13 cellular contexts compared by ENCODE assay signal in the genomic region with DNA sequence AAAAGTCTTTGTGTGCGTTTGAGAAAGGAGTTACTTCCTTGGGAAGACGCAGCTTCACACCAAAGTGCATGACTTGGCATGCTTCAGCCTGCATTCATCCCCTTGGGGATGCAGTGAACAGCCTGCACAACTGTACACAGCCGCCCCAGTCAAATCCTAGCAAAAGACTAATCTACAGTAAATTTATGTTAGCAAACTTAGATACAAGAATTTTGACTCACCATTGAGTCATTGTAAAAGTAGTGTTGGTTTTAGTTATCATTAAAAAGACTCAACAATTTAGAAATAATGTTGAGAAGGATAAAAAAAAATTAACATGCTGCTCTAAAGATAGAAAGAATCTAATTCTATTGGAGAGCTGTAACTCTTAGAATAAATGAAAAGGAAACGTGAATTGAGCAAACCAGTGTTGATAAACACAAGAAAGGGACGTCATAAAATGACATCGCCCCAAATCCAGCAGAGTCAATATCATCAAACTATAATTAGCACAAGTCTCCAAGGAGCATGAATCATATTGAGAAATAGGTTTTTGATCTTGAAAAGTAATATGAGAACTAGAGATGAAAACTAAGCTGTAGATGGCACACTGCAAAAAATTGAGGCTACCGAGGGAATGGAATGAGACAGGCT. TPM values are rescaled to one million over a fixed set of nuclear protein-coding genes. Genes with fewer than 3 reads are reported as not detected.
DNase-seq lines count a peak whose midpoint lies in the region; ATAC-seq and TF ChIP-seq lines count a peak whose summit lies in the region.
"Had no signal": no experiment of that assay in that cellular context is flagged by ENCODE, and none has a peak within 500 bp of the region (broad histone marks: within the 10 kb centered on the region; RNA-seq: fewer than 3 reads in every experiment).

No MANE protein-coding gene starts in this region.

- H3K9me3 ChIP-seq in tibial artery, result peaks cover 7 to 17% (median 16%) of the 10 kb centered on the region in 3 donors

- H3K4me3 ChIP-seq in fibroblast of the aortic adventitia (ENCODE audit: low read depth, low read length), result no peak overlapping the region
- H3K4me3 ChIP-seq in tibial artery, result no peak overlapping the region

- DNase-seq in Right ventricle myocardium inferior (ENCODE audit: missing footprints) (no peak), cardiac septum (ENCODE audit: low spot score) (no peak), fibroblast of the aortic adventitia (ENCODE audit: low read depth) (peak; percentile 92), tibial artery (peak in 1 of 2 donors; percentile 34), GM10248 (ENCODE audit: extremely low spot score) (no peak)
- DNase-seq: activated naive CD4-positive, alpha-beta T cell; endodermal cell; NCI-H1930 had no signal

- H3K27me3 ChIP-seq in tibial artery, result no peaks in the 10 kb centered on the region

- H3K4me1 ChIP-seq in tibial artery, result peaks cover 0 to 28% (median 7%) of the 10 kb centered on the region in 4 donors

- peak; percentile 43 for ATAC-seq in Right ventricle myocardium inferior
- ATAC-seq in SK-N-SH treated with all-trans-retinoic acid at 6 μM for 48 hours, result peak; percentile 53; the same call in 2 of the 3 replicates
- ATAC-seq in HG02588 (IDR thresholded peaks at IDR 0.05; ENCODE audit: unreplicated experiment), result no peak
- no peak for ATAC-seq in HG02884 (IDR thresholded peaks at IDR 0.05; ENCODE audit: unreplicated experiment)
- ATAC-seq: Panc1 had no signal

- H3K27ac ChIP-seq in tibial artery, result peak overlapping the region; percentile 12 to 69
- H3K27ac ChIP-seq: VCaP had no signal

- intact Hi-C loops in Right ventricle myocardium inferior (cut with DNase I) (no loop called here), cardiac septum (cut with DNase I) (no loop called here), tibial artery (cut with DNase I; ENCODE audit: low total_unique reads) (loop anchor here (10.0 kb wide), 1 partner anchor 833 kb away; no protein-coding TSS in a partner anchor)

- TF ChIP-seq CTCF in fibroblast of the aortic adventitia (IDR thresholded peaks at IDR 0.05; ENCODE audit: insufficient read depth, low read length) (no peak), tibial artery (IDR thresholded peaks at IDR 0.05) (no peak), GM10248 (IDR thresholded peaks at IDR 0.05; ENCODE audit: control extremely low read depth, extremely low read depth, low read depth, missing control alignments) (no peak)

- no peaks in the 10 kb centered on the region for H3K36me3 ChIP-seq in tibial artery

- POLR2A ChIA-PET in GM10248 (lab: Yijun Ruan, JAX), result no interaction called here

- CTCF ChIA-PET in GM10248 (lab: Yijun Ruan, JAX), result interaction anchor here (1.2 to 1.8 kb wide), 2 partner anchors 10 to 11 kb away, joined by 3 to 4 read pairs; no protein-coding TSS in a partner anchor

TF ChIP-seq in SK-N-SH treated with all-trans-retinoic acid at 6 μM for 48 hours, 23 proteins besides CTCF, POLR2A, EP300 and RAD21 (continues in another document):
- TF ChIP-seq, protein P1, sequence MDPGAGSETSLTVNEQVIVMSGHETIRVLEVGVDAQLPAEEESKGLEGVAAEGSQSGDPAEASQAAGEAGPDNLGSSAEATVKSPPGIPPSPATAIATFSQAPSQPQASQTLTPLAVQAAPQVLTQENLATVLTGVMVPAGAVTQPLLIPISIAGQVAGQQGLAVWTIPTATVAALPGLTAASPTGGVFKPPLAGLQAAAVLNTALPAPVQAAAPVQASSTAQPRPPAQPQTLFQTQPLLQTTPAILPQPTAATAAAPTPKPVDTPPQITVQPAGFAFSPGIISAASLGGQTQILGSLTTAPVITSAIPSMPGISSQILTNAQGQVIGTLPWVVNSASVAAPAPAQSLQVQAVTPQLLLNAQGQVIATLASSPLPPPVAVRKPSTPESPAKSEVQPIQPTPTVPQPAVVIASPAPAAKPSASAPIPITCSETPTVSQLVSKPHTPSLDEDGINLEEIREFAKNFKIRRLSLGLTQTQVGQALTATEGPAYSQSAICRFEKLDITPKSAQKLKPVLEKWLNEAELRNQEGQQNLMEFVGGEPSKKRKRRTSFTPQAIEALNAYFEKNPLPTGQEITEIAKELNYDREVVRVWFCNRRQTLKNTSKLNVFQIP (CRISPR knock-in tag; IDR thresholded peaks at IDR 0.05; ENCODE audit: borderline replicate concordance, low read depth), result no peak
- TF ChIP-seq RARB (CRISPR knock-in tag; IDR thresholded peaks at IDR 0.05), result no peak
- no peak for TF ChIP-seq TOX (CRISPR knock-in tag; IDR thresholded peaks at IDR 0.05; ENCODE audit: borderline replicate concordance)
- no peak for TF ChIP-seq ZNF565 (CRISPR knock-in tag; conservative IDR thresholded peaks at IDR 0.05; ENCODE audit: low read depth)
- no peak for TF ChIP-seq ZFP3 (CRISPR knock-in tag; IDR thresholded peaks at IDR 0.05)
- TF ChIP-seq BACH2 (CRISPR knock-in tag; IDR thresholded peaks at IDR 0.05; ENCODE audit: borderline replicate concordance), result no peak
- TF ChIP-seq, protein P2, sequence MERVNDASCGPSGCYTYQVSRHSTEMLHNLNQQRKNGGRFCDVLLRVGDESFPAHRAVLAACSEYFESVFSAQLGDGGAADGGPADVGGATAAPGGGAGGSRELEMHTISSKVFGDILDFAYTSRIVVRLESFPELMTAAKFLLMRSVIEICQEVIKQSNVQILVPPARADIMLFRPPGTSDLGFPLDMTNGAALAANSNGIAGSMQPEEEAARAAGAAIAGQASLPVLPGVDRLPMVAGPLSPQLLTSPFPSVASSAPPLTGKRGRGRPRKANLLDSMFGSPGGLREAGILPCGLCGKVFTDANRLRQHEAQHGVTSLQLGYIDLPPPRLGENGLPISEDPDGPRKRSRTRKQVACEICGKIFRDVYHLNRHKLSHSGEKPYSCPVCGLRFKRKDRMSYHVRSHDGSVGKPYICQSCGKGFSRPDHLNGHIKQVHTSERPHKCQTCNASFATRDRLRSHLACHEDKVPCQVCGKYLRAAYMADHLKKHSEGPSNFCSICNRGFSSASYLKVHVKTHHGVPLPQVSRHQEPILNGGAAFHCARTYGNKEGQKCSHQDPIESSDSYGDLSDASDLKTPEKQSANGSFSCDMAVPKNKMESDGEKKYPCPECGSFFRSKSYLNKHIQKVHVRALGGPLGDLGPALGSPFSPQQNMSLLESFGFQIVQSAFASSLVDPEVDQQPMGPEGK (CRISPR knock-in tag; IDR thresholded peaks at IDR 0.05; ENCODE audit: borderline replicate concordance), result no peak
- no peak for TF ChIP-seq GLIS3 (CRISPR knock-in tag; IDR thresholded peaks at IDR 0.05)
- TF ChIP-seq, protein P3, sequence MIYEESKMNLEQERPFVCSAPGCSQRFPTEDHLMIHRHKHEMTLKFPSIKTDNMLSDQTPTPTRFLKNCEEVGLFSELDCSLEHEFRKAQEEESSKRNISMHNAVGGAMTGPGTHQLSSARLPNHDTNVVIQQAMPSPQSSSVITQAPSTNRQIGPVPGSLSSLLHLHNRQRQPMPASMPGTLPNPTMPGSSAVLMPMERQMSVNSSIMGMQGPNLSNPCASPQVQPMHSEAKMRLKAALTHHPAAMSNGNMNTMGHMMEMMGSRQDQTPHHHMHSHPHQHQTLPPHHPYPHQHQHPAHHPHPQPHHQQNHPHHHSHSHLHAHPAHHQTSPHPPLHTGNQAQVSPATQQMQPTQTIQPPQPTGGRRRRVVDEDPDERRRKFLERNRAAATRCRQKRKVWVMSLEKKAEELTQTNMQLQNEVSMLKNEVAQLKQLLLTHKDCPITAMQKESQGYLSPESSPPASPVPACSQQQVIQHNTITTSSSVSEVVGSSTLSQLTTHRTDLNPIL (CRISPR knock-in tag; IDR thresholded peaks at IDR 0.05; ENCODE audit: low read depth), result no peak
- no peak for TF ChIP-seq CSDC2 (CRISPR knock-in tag; IDR thresholded peaks at IDR 0.05)
- no peak for TF ChIP-seq ZC3H10 (CRISPR knock-in tag; IDR thresholded peaks at IDR 0.05)
- TF ChIP-seq PPARA (CRISPR knock-in tag; IDR thresholded peaks at IDR 0.05; ENCODE audit: borderline replicate concordance), result no peak
- no peak for TF ChIP-seq ISL1 (CRISPR knock-in tag; IDR thresholded peaks at IDR 0.05)
- TF ChIP-seq ESRRG (CRISPR knock-in tag; IDR thresholded peaks at IDR 0.05), result no peak
- no peak for TF ChIP-seq ZFP30 (CRISPR knock-in tag; IDR thresholded peaks at IDR 0.05)
- TF ChIP-seq, protein P4, sequence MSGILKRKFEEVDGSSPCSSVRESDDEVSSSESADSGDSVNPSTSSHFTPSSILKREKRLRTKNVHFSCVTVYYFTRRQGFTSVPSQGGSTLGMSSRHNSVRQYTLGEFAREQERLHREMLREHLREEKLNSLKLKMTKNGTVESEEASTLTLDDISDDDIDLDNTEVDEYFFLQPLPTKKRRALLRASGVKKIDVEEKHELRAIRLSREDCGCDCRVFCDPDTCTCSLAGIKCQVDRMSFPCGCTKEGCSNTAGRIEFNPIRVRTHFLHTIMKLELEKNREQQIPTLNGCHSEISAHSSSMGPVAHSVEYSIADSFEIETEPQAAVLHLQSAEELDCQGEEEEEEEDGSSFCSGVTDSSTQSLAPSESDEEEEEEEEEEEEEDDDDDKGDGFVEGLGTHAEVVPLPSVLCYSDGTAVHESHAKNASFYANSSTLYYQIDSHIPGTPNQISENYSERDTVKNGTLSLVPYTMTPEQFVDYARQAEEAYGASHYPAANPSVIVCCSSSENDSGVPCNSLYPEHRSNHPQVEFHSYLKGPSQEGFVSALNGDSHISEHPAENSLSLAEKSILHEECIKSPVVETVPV (CRISPR knock-in tag; IDR thresholded peaks at IDR 0.05), result no peak

RNA-seq across cellular contexts. Expression of a gene that starts 11.9 kb away (rescaled TPM):
- total RNA-seq in Right ventricle myocardium inferior (146 TPM), cardiac septum (126 TPM), fibroblast of the aortic adventitia (ENCODE audit: low replicate concordance) (107 and 157 TPM in 2 replicates)

Comparison
In these comparisons a context has a peak if more than half of its experiments do, and no peak if none do; other contexts are left out.
1. ATAC-seq: peak in Right ventricle myocardium inferior (single experiment) and SK-N-SH treated with all-trans-retinoic acid at 6 μM for 48 hours (single experiment); none in HG02588 (single experiment) and HG02884 (single experiment).